3 cellular contexts compared by ENCODE assay signal in the genomic region with DNA sequence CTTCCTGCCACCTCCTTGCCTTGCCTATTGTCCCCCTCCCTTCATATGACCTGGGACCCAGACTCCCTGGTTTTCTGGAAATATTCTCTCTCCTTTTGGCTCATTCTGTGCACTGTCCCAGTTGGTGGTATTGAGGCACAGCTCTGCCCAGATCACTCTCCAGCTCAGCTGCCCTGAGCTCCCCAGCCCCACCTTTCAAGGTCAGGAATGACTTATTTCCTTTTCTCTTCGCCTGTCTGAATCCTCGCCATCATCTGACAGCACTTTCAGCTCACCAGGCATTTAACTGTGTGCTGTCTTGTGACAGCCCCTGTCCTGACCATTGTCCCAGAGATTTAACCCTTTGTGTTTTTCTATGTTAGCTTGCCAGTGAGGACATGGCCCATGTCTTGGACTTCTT.
TF ChIP-seq lines count a peak whose summit lies in the region.

No MANE protein-coding gene starts in this region.

TF ChIP-seq in SK-N-SH, 30 proteins besides CTCF, POLR2A, EP300 and RAD21:
- TF ChIP-seq GATA2 (CRISPR knock-in tag; IDR thresholded peaks at IDR 0.05) (no peak), TCF12 (IDR thresholded peaks at IDR 0.05) (no peak), RCOR1 (IDR thresholded peaks at IDR 0.05; ENCODE audit: low read length) (no peak), SIN3A (IDR thresholded peaks at IDR 0.05; ENCODE audit: borderline replicate concordance, low read depth, low read length) (no peak), GABPA (IDR thresholded peaks at IDR 0.05; ENCODE audit: low read depth) (no peak), NRF1 (IDR thresholded peaks at IDR 0.05; ENCODE audit: low read depth, low read length) (no peak), JUND (IDR thresholded peaks at IDR 0.05) (no peak), NFIC (IDR thresholded peaks at IDR 0.05; ENCODE audit: borderline replicate concordance) (no peak), FOXM1 (IDR thresholded peaks at IDR 0.05; ENCODE audit: low read depth) (no peak)
- TF ChIP-seq, protein P1, sequence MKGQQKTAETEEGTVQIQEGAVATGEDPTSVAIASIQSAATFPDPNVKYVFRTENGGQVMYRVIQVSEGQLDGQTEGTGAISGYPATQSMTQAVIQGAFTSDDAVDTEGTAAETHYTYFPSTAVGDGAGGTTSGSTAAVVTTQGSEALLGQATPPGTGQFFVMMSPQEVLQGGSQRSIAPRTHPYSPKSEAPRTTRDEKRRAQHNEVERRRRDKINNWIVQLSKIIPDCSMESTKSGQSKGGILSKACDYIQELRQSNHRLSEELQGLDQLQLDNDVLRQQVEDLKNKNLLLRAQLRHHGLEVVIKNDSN (IDR thresholded peaks at IDR 0.05; ENCODE audit: borderline replicate concordance, low read depth), result no peak
- TF ChIP-seq, protein P2, sequence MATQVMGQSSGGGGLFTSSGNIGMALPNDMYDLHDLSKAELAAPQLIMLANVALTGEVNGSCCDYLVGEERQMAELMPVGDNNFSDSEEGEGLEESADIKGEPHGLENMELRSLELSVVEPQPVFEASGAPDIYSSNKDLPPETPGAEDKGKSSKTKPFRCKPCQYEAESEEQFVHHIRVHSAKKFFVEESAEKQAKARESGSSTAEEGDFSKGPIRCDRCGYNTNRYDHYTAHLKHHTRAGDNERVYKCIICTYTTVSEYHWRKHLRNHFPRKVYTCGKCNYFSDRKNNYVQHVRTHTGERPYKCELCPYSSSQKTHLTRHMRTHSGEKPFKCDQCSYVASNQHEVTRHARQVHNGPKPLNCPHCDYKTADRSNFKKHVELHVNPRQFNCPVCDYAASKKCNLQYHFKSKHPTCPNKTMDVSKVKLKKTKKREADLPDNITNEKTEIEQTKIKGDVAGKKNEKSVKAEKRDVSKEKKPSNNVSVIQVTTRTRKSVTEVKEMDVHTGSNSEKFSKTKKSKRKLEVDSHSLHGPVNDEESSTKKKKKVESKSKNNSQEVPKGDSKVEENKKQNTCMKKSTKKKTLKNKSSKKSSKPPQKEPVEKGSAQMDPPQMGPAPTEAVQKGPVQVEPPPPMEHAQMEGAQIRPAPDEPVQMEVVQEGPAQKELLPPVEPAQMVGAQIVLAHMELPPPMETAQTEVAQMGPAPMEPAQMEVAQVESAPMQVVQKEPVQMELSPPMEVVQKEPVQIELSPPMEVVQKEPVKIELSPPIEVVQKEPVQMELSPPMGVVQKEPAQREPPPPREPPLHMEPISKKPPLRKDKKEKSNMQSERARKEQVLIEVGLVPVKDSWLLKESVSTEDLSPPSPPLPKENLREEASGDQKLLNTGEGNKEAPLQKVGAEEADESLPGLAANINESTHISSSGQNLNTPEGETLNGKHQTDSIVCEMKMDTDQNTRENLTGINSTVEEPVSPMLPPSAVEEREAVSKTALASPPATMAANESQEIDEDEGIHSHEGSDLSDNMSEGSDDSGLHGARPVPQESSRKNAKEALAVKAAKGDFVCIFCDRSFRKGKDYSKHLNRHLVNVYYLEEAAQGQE (IDR thresholded peaks at IDR 0.05; ENCODE audit: low read depth, low read length), result no peak

TF ChIP-seq in SK-N-SH treated with all-trans-retinoic acid at 6 μM for 48 hours, 23 proteins besides CTCF, POLR2A, EP300 and RAD21:
- TF ChIP-seq RARB (CRISPR knock-in tag; IDR thresholded peaks at IDR 0.05), result no peak
- no peak for TF ChIP-seq TOX (CRISPR knock-in tag; IDR thresholded peaks at IDR 0.05; ENCODE audit: borderline replicate concordance)
- no peak for TF ChIP-seq ARNTL (CRISPR knock-in tag; IDR thresholded peaks at IDR 0.05; ENCODE audit: borderline replicate concordance, low read depth)
- TF ChIP-seq ZFP3 (CRISPR knock-in tag; IDR thresholded peaks at IDR 0.05), result no peak
- no peak for TF ChIP-seq CSDC2 (CRISPR knock-in tag; IDR thresholded peaks at IDR 0.05)
- TF ChIP-seq ESRRG (CRISPR knock-in tag; IDR thresholded peaks at IDR 0.05), result no peak
- TF ChIP-seq BACH2 (CRISPR knock-in tag; IDR thresholded peaks at IDR 0.05; ENCODE audit: borderline replicate concordance), result no peak
- no peak for TF ChIP-seq ISL1 (CRISPR knock-in tag; IDR thresholded peaks at IDR 0.05)
- TF ChIP-seq PPARA (CRISPR knock-in tag; IDR thresholded peaks at IDR 0.05; ENCODE audit: borderline replicate concordance), result no peak
- TF ChIP-seq, protein P3, sequence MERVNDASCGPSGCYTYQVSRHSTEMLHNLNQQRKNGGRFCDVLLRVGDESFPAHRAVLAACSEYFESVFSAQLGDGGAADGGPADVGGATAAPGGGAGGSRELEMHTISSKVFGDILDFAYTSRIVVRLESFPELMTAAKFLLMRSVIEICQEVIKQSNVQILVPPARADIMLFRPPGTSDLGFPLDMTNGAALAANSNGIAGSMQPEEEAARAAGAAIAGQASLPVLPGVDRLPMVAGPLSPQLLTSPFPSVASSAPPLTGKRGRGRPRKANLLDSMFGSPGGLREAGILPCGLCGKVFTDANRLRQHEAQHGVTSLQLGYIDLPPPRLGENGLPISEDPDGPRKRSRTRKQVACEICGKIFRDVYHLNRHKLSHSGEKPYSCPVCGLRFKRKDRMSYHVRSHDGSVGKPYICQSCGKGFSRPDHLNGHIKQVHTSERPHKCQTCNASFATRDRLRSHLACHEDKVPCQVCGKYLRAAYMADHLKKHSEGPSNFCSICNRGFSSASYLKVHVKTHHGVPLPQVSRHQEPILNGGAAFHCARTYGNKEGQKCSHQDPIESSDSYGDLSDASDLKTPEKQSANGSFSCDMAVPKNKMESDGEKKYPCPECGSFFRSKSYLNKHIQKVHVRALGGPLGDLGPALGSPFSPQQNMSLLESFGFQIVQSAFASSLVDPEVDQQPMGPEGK (CRISPR knock-in tag; IDR thresholded peaks at IDR 0.05; ENCODE audit: borderline replicate concordance), result no peak
- TF ChIP-seq ZC3H10 (CRISPR knock-in tag; IDR thresholded peaks at IDR 0.05), result no peak
- no peak for TF ChIP-seq OSR1 (CRISPR knock-in tag; IDR thresholded peaks at IDR 0.05)

TF ChIP-seq in WTC11, 78 proteins besides CTCF, POLR2A, EP300 and RAD21:
- TF ChIP-seq NFE2L1 (CRISPR knock-in tag; IDR thresholded peaks at IDR 0.05), result no peak
- TF ChIP-seq ZNF423 (CRISPR knock-in tag; IDR thresholded peaks at IDR 0.05), result no peak
- TF ChIP-seq ETV6 (CRISPR knock-in tag; IDR thresholded peaks at IDR 0.05), result no peak
- TF ChIP-seq KAT7 (CRISPR knock-in tag; IDR thresholded peaks at IDR 0.05; ENCODE audit: borderline replicate concordance), result no peak
- TF ChIP-seq ZNF396 (CRISPR knock-in tag; IDR thresholded peaks at IDR 0.05; ENCODE audit: borderline replicate concordance), result no peak
- TF ChIP-seq, protein P4, sequence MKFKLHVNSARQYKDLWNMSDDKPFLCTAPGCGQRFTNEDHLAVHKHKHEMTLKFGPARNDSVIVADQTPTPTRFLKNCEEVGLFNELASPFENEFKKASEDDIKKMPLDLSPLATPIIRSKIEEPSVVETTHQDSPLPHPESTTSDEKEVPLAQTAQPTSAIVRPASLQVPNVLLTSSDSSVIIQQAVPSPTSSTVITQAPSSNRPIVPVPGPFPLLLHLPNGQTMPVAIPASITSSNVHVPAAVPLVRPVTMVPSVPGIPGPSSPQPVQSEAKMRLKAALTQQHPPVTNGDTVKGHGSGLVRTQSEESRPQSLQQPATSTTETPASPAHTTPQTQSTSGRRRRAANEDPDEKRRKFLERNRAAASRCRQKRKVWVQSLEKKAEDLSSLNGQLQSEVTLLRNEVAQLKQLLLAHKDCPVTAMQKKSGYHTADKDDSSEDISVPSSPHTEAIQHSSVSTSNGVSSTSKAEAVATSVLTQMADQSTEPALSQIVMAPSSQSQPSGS (CRISPR knock-in tag; IDR thresholded peaks at IDR 0.05; ENCODE audit: borderline replicate concordance, low read depth), result no peak
- TF ChIP-seq NR1H2 (CRISPR knock-in tag; IDR thresholded peaks at IDR 0.05), result no peak
- TF ChIP-seq, protein P5, sequence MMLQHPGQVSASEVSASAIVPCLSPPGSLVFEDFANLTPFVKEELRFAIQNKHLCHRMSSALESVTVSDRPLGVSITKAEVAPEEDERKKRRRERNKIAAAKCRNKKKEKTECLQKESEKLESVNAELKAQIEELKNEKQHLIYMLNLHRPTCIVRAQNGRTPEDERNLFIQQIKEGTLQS (CRISPR knock-in tag; conservative IDR thresholded peaks at IDR 0.05), result no peak
- TF ChIP-seq, protein P6, sequence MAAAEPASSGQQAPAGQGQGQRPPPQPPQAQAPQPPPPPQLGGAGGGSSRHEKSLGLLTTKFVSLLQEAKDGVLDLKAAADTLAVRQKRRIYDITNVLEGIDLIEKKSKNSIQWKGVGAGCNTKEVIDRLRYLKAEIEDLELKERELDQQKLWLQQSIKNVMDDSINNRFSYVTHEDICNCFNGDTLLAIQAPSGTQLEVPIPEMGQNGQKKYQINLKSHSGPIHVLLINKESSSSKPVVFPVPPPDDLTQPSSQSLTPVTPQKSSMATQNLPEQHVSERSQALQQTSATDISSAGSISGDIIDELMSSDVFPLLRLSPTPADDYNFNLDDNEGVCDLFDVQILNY (CRISPR knock-in tag; IDR thresholded peaks at IDR 0.05), result no peak
- no peak for TF ChIP-seq SOX15 (CRISPR knock-in tag; IDR thresholded peaks at IDR 0.05)
- TF ChIP-seq CREM (CRISPR knock-in tag; IDR thresholded peaks at IDR 0.05), result no peak
- no peak for TF ChIP-seq FOXP1 (CRISPR knock-in tag; IDR thresholded peaks at IDR 0.05; ENCODE audit: borderline replicate concordance)
TF ChIP-seq in WTC11: peak in this region for 0.
